ENCODE assay signal across 9 cellular contexts in the genomic region with DNA sequence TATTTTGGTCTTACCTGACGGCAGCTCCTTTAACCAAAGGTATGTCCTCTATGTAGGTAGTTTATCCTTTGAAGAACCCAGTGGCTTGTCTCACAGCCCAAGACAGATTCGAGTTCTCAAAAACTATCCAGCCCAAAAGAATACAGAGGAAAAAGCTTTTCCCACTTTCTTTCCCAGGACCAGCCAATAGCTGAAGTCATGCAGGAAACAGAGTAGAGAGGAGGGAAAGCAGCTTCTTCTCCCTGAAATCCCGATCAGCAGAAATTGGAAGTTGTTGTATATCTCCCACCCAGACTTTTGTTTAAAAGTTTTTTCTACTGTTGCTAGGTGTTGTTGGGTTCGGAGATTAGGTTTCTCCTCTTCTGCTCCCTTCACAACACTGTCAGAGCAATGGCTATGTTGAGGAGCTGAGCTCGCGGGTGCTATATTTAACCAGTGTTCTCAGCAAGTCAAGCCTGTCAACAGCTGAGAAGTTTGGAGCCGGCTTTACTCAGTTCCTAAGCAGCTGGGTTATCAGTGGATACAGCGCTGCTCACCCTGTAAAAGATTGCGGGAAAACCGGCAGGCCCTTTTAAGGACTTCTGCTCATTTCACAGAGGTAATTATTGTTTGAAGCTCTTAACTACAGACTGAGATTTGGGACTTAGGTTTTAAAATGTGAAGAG. TPM values are rescaled to one million over a fixed set of nuclear protein-coding genes. Genes with fewer than 3 reads are reported as not detected.
A peak's percentile ranks its signal among the peaks of the same experiment; 100 is the strongest.
DNase-seq lines count a peak whose midpoint lies in the region; ATAC-seq and TF ChIP-seq lines count a peak whose summit lies in the region.
"Had no signal": no experiment of that assay in that cellular context is flagged by ENCODE, and none has a peak within 500 bp of the region (broad histone marks: within the 10 kb centered on the region; RNA-seq: fewer than 3 reads in every experiment).

A gene with protein sequence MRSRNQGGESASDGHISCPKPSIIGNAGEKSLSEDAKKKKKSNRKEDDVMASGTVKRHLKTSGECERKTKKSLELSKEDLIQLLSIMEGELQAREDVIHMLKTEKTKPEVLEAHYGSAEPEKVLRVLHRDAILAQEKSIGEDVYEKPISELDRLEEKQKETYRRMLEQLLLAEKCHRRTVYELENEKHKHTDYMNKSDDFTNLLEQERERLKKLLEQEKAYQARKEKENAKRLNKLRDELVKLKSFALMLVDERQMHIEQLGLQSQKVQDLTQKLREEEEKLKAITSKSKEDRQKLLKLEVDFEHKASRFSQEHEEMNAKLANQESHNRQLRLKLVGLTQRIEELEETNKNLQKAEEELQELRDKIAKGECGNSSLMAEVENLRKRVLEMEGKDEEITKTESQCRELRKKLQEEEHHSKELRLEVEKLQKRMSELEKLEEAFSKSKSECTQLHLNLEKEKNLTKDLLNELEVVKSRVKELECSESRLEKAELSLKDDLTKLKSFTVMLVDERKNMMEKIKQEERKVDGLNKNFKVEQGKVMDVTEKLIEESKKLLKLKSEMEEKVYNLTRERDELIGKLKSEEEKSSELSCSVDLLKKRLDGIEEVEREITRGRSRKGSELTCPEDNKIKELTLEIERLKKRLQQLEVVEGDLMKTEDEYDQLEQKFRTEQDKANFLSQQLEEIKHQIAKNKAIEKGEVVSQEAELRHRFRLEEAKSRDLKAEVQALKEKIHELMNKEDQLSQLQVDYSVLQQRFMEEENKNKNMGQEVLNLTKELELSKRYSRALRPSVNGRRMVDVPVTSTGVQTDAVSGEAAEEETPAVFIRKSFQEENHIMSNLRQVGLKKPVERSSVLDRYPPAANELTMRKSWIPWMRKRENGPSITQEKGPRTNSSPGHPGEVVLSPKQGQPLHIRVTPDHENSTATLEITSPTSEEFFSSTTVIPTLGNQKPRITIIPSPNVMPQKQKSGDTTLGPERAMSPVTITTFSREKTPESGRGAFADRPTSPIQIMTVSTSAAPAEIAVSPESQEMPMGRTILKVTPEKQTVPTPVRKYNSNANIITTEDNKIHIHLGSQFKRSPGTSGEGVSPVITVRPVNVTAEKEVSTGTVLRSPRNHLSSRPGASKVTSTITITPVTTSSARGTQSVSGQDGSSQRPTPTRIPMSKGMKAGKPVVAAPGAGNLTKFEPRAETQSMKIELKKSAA (N-terminal part only) (minus strand): TSS at position 401 of the 665 bp plus-strand sequence. CDS start 78,828 bp downstream, outside the sequence.

- no peak within 1 kb of the TSS for H3K4me3 Mint-ChIP-seq in activated CD4-positive, alpha-beta T cell treated with anti-CD3 and anti-CD28 coated beads, Interleukin-2, amount 10 ng/mL, durations not matched to agents 24 days and 14 days
- H3K4me3 Mint-ChIP-seq: activated T-cell treated with anti-CD3 and anti-CD28 coated beads, Interleukin-2, amount 50 U/mL, for 72 hours had no signal

- H3K4me3 ChIP-seq in esophagus squamous epithelium (peak within 1 kb of the TSS; percentile 8 to 59 (median 40)), mucosa of descending colon (no peak within 1 kb of the TSS), upper lobe of right lung (peak within 1 kb of the TSS; percentile 53)

- DNase-seq in DMS53 (lab: John Stamatoyannopoulos, UW) (peak; percentile 59), DMS53 treated with DMSO at 0.1 percent for 48 hours (lab: John Stamatoyannopoulos, UW; ENCODE audit: unreplicated experiment) (no peak), esophagus squamous epithelium (lab: John Stamatoyannopoulos, UW) (no peak), mucosa of descending colon (peak in 1 of 3 donors; percentile 22), upper lobe of right lung (no peak), DMS114 treated with DMSO at 0.1 percent for 48 hours (lab: John Stamatoyannopoulos, UW; ENCODE audit: unreplicated experiment) (no peak)
- DNase-seq in activated CD4-positive, alpha-beta T cell treated with anti-CD3 and anti-CD28 coated beads, Interleukin-2, amount 10 ng/mL, durations not matched to agents 24 days and 14 days = no peak
- DNase-seq in effector CD8-positive, alpha-beta T cell (lab: John Stamatoyannopoulos, UW) = no peak
- DNase-seq: activated T-cell treated with anti-CD3 and anti-CD28 coated beads, Interleukin-2, amount 50 U/mL, for 72 hours had no signal

- peak; percentile 59 for ATAC-seq in mucosa of descending colon
- peak; percentile 88 for ATAC-seq in upper lobe of right lung
- ATAC-seq: activated T-cell treated with anti-CD3 and anti-CD28 coated beads, Interleukin-2, amount 50 U/mL, for 72 hours had no signal

- TF ChIP-seq CTCF in esophagus squamous epithelium (IDR thresholded peaks at IDR 0.05) = no peak
- TF ChIP-seq CTCF in mucosa of descending colon (IDR thresholded peaks at IDR 0.05) = no peak
- TF ChIP-seq CTCF in upper lobe of right lung (IDR thresholded peaks at IDR 0.05) = no peak

- H3K36me3 Mint-ChIP-seq in activated CD4-positive, alpha-beta T cell treated with anti-CD3 and anti-CD28 coated beads, Interleukin-2, amount 10 ng/mL, durations not matched to agents 24 days and 14 days (ENCODE audit: low read depth) = no peaks in the 10 kb centered on the region

- no peak within 1 kb of the TSS for H3K27ac Mint-ChIP-seq in activated CD4-positive, alpha-beta T cell treated with anti-CD3 and anti-CD28 coated beads, Interleukin-2, amount 10 ng/mL, durations not matched to agents 24 days and 14 days
- H3K27ac Mint-ChIP-seq: activated T-cell treated with anti-CD3 and anti-CD28 coated beads, Interleukin-2, amount 50 U/mL, for 72 hours had no signal

- H3K4me1 ChIP-seq in esophagus squamous epithelium (peaks cover 0 to 12% (median 5%) of the 10 kb centered on the region in 3 donors), mucosa of descending colon (ENCODE audit: low read depth) (no peaks in the 10 kb centered on the region), upper lobe of right lung (peaks cover 6% of the 10 kb centered on the region)

- intact Hi-C loops in esophagus squamous epithelium (cut with DNase I) (no loop called here), mucosa of descending colon (cut with DNase I, micrococcal nuclease) (no loop called here), upper lobe of right lung (cut with DNase I) (no loop called here)
- intact Hi-C loops in activated CD4-positive, alpha-beta T cell treated with anti-CD3 and anti-CD28 coated beads, Interleukin-2, amount 10 ng/mL, durations not matched to agents 24 days and 14 days (cut with micrococcal nuclease) = no loop called here

- WGBS in esophagus squamous epithelium, 2 donors = 26 to 32% methylated on average over 9 to 10 of the region's 10 CpGs

- peak in 2 of 4 donors; percentile 38 to 48 for TF ChIP-seq POLR2A in esophagus squamous epithelium (IDR thresholded peaks at IDR 0.05)

- H3K9me3 Mint-ChIP-seq in activated CD4-positive, alpha-beta T cell treated with anti-CD3 and anti-CD28 coated beads, Interleukin-2, amount 10 ng/mL, durations not matched to agents 24 days and 14 days = no peaks in the 10 kb centered on the region
- H3K9me3 Mint-ChIP-seq: activated T-cell treated with anti-CD3 and anti-CD28 coated beads, Interleukin-2, amount 50 U/mL, for 72 hours had no signal

- H3K27me3 ChIP-seq in esophagus squamous epithelium (no peaks in the 10 kb centered on the region), upper lobe of right lung (no peaks in the 10 kb centered on the region)

- H3K9me3 ChIP-seq in esophagus squamous epithelium = no peaks in the 10 kb centered on the region
- H3K9me3 ChIP-seq in mucosa of descending colon = no peaks in the 10 kb centered on the region
- no peaks in the 10 kb centered on the region for H3K9me3 ChIP-seq in upper lobe of right lung

- peaks cover 13% of the 10 kb centered on the region for H3K4me1 Mint-ChIP-seq in activated CD4-positive, alpha-beta T cell treated with anti-CD3 and anti-CD28 coated beads, Interleukin-2, amount 10 ng/mL, durations not matched to agents 24 days and 14 days

- H3K27ac ChIP-seq in esophagus squamous epithelium = peak within 1 kb of the TSS; percentile 10 to 87 (median 78)
- peak within 1 kb of the TSS; percentile 75 for H3K27ac ChIP-seq in upper lobe of right lung

- H3K36me3 ChIP-seq in esophagus squamous epithelium (no peaks in the 10 kb centered on the region), mucosa of descending colon (ENCODE audit: low read depth) (no peaks in the 10 kb centered on the region), upper lobe of right lung (no peaks in the 10 kb centered on the region)

- peaks cover 56% of the 10 kb centered on the region for H3K27me3 Mint-ChIP-seq in activated CD4-positive, alpha-beta T cell treated with anti-CD3 and anti-CD28 coated beads, Interleukin-2, amount 10 ng/mL, durations not matched to agents 24 days and 14 days

RNA-seq across cellular contexts. Expression of the gene that starts here (rescaled TPM):
- total RNA-seq in esophagus squamous epithelium (10 to 100 TPM in 1 of 4 donors, 1 to 10 TPM in 1, under 1 TPM in 2; 0.49 to 13.4 (median 2.3) TPM), mucosa of descending colon (10 to 100 TPM in 1 of 3 donors, 1 to 10 TPM in 2; 1.0 to 49.8 (median 3.6) TPM), upper lobe of right lung (21.6 TPM)
- not detected in 2 replicates for total RNA-seq in activated CD4-positive, alpha-beta T cell treated with anti-CD3 and anti-CD28 coated beads, Interleukin-2, amount 10 ng/mL, durations not matched to agents 24 days and 14 days
